In genomic region chr15:89113263-89113662, GRCh38 we compare ENCODE assay signal across 1 cellular context.
TF ChIP-seq lines count a peak whose summit lies in the region.

No MANE protein-coding gene starts in this region.

TF ChIP-seq in HepG2, 621 proteins besides CTCF, POLR2A, EP300 and RAD21 (continued from another document):
- TF ChIP-seq ZNF17 (CRISPR knock-in tag; IDR thresholded peaks at IDR 0.05): no peak
- TF ChIP-seq ZNF331 (CRISPR knock-in tag; IDR thresholded peaks at IDR 0.05): no peak
- no peak for TF ChIP-seq CSRNP2 (CRISPR knock-in tag; conservative IDR thresholded peaks at IDR 0.05; ENCODE audit: low read depth)
- no peak for TF ChIP-seq GABPA (IDR thresholded peaks at IDR 0.05; ENCODE audit: low read depth, low read length)
- no peak for TF ChIP-seq GABPA (CRISPR knock-in tag; IDR thresholded peaks at IDR 0.05; ENCODE audit: low read depth)
- TF ChIP-seq ZBED4 (CRISPR knock-in tag; IDR thresholded peaks at IDR 0.05; ENCODE audit: borderline replicate concordance): no peak
- TF ChIP-seq ZNF572 (CRISPR knock-in tag; IDR thresholded peaks at IDR 0.05): no peak
- no peak for TF ChIP-seq KDM5A (IDR thresholded peaks at IDR 0.05; ENCODE audit: borderline replicate concordance, low read length)
- TF ChIP-seq ZNF260 (CRISPR knock-in tag; IDR thresholded peaks at IDR 0.05; ENCODE audit: borderline replicate concordance, low read depth): no peak
- no peak for TF ChIP-seq YEATS2 (CRISPR knock-in tag; IDR thresholded peaks at IDR 0.05; ENCODE audit: borderline replicate concordance)
- no peak for TF ChIP-seq ZFP82 (CRISPR knock-in tag; IDR thresholded peaks at IDR 0.05; ENCODE audit: borderline replicate concordance)
- TF ChIP-seq SAP130 (CRISPR knock-in tag; IDR thresholded peaks at IDR 0.05; ENCODE audit: low read depth): no peak
